In genomic region chr12:25725874-25726273, GRCh38 we compare ENCODE assay signal across 17 cellular contexts.
A peak's percentile ranks its signal among the peaks of the same experiment; 100 is the strongest.
DNase-seq lines count a peak whose midpoint lies in the region; ATAC-seq, FAIRE-seq and TF ChIP-seq lines count a peak whose summit lies in the region.
"Had no signal": no experiment of that assay in that cellular context is flagged by ENCODE, and none has a peak within 500 bp of the region (broad histone marks: within the 10 kb centered on the region; RNA-seq: fewer than 3 reads in every experiment).

No MANE protein-coding gene starts in this region.

- H3K79me2 ChIP-seq in K562 (ENCODE audit: control insufficient read depth, insufficient read depth, low read length): no peaks in the 10 kb centered on the region
- H3K79me2 ChIP-seq: parathyroid adenoma had no signal

- H3K27me3 Mint-ChIP-seq in T-helper 17 cell (no peaks in the 10 kb centered on the region), glutamatergic neuron (ENCODE audit: unreplicated experiment) (no peaks in the 10 kb centered on the region)

- WGBS in K562 (ENCODE audit: insufficient coverage, low coverage, missing lambda C conversion rate): 0% methylated on average over 1 of the region's 1 CpG

- in situ Hi-C loops in K562 (cut with MboI): no loop called here

- no peak overlapping the region for H2AFZ ChIP-seq in K562 (ENCODE audit: low read depth, low read length)
- H2AFZ ChIP-seq: parathyroid adenoma had no signal

- no peak for TF ChIP-seq EP300 in K562 (IDR thresholded peaks at IDR 0.05; ENCODE audit: low read length)

- H3K4me3 ChIP-seq in K562: no peak overlapping the region
- H3K4me3 ChIP-seq: adrenal gland, colonic mucosa, upper lobe of left lung had no signal

- DNase-seq in Right ventricle myocardium superior (no peak), cardiac septum (ENCODE audit: low spot score) (no peak), K562 (ENCODE audit: extremely low read depth in 1 of 4, low spot score in 3 of 4) (no peak), left cardiac atrium (no peak), T-helper 17 cell (no peak), glutamatergic neuron (no peak), posterior cingulate gyrus (no peak), mucosa of gallbladder (ENCODE audit: low spot score) (no peak)
- DNase-seq: activated CD8-positive, alpha-beta memory T cell treated with anti-CD3 and anti-CD28 coated beads for 24 hours; adrenal gland; colonic mucosa; NCI-H1930; NCI-H526 treated with DMSO at 0.1 percent for 48 hours; stimulated activated naive CD4-positive, alpha-beta T cell treated with Interleukin-2 at 50 U/mL for 16 hours; upper lobe of left lung had no signal

- BruUV-seq in K562 (replicated peaks; lab: Mats Ljungman, UMichigan): no TSS peak

- H3K36me3 ChIP-seq in K562 (ENCODE audit: control insufficient read depth, insufficient read depth, low read length): no peaks in the 10 kb centered on the region
- H3K36me3 ChIP-seq: adrenal gland, colonic mucosa, upper lobe of left lung had no signal

- H3K4me3 Mint-ChIP-seq in T-helper 17 cell (no peak overlapping the region), glutamatergic neuron (ENCODE audit: unreplicated experiment) (no peak overlapping the region)

- TF ChIP-seq RAD21 in K562 (CRISPR knock-in tag; conservative IDR thresholded peaks at IDR 0.05 in 1 of 2, IDR thresholded peaks at IDR 0.05 in 1 of 2): no peak

- no peaks in the 10 kb centered on the region for H3K9me1 ChIP-seq in K562 (ENCODE audit: control insufficient read depth, insufficient read depth, low read length)

- no peaks in the 10 kb centered on the region for H3K9me3 ChIP-seq in K562 (replicated peaks; ENCODE audit: control insufficient read depth, insufficient read depth, low read depth, low read length)
- H3K9me3 ChIP-seq in T-helper 17 cell (ENCODE audit: control insufficient read depth, low read length, poor library complexity, severe bottlenecking): no peaks in the 10 kb centered on the region
- H3K9me3 ChIP-seq: adrenal gland, colonic mucosa, upper lobe of left lung had no signal

- TF ChIP-seq CTCF in K562 (IDR thresholded peaks at IDR 0.05 in 2 of 3, conservative IDR thresholded peaks at IDR 0.05 in 1 of 3; ENCODE audit: insufficient read depth in 2 of 3, low read depth in 1 of 3, low read length in 3 of 3) (no peak), glutamatergic neuron (IDR thresholded peaks at IDR 0.05; ENCODE audit: partially characterized antibody, unreplicated experiment) (no peak)

- ATAC-seq in Right ventricle myocardium superior (ENCODE audit: poor library complexity): peak; percentile 90
- ATAC-seq in K562: no peak
- peak; percentile 76 for ATAC-seq in left cardiac atrium
- ATAC-seq in T-helper 17 cell: no peak

- no peak overlapping the region for H3K9ac ChIP-seq in K562 (ENCODE audit: insufficient read depth in 1 of 2, low read depth in 2 of 2, low read length in 2 of 2)
- H3K9ac ChIP-seq: parathyroid adenoma had no signal

- no peak for TF ChIP-seq POLR2A in K562 (conservative IDR thresholded peaks at IDR 0.05)

- H3K4me1 Mint-ChIP-seq in T-helper 17 cell (no peaks in the 10 kb centered on the region), glutamatergic neuron (ENCODE audit: low read depth, unreplicated experiment) (no peaks in the 10 kb centered on the region)

- POLR2A ChIA-PET in K562 (lab: Yijun Ruan, JAX): no interaction called here

- H3K27ac Mint-ChIP-seq in T-helper 17 cell (no peak overlapping the region), glutamatergic neuron (ENCODE audit: unreplicated experiment) (no peak overlapping the region)

- no peaks in the 10 kb centered on the region for H3K9me3 Mint-ChIP-seq in glutamatergic neuron (ENCODE audit: unreplicated experiment)

- no peak overlapping the region for H3K4me2 ChIP-seq in K562 (ENCODE audit: insufficient read depth, low read length)

- intact Hi-C loops in Right ventricle myocardium superior (cut with DNase I) (no loop called here), cardiac septum (cut with DNase I) (loop anchor here (10.0 kb wide), 1 partner anchor 139 kb away; no protein-coding TSS in a partner anchor), K562 (cut with micrococcal nuclease) (no loop called here), left cardiac atrium (cut with DNase I) (no loop called here), posterior cingulate gyrus (cut with DNase I) (no loop called here)

- H3K4me1 ChIP-seq in K562 (replicated peaks in 1 of 2; ENCODE audit: control insufficient read depth in 2 of 2, insufficient read depth in 2 of 2, low read length in 2 of 2): no peaks in the 10 kb centered on the region
- H3K4me1 ChIP-seq: colonic mucosa, parathyroid adenoma, upper lobe of left lung had no signal

- CTCF ChIA-PET in K562 (lab: Yijun Ruan, JAX; ENCODE audit: low intra/inter-chr PET ratio): no interaction called here

- H4K20me1 ChIP-seq in K562 (replicated peaks; ENCODE audit: control insufficient read depth, insufficient read depth, low read length): no peaks in the 10 kb centered on the region

- H3K27ac ChIP-seq in K562 (ENCODE audit: extremely low read depth, low read depth, low read length): no peak overlapping the region
- H3K27ac ChIP-seq: adrenal gland, colonic mucosa, parathyroid adenoma, upper lobe of left lung had no signal

- peaks cover 0 to 7% of the 10 kb centered on the region in 2 experiments; a peak in 2 of 5 replicates for H3K27me3 ChIP-seq in K562 (ENCODE audit: control insufficient read depth in 2 of 2, insufficient read depth in 2 of 2, low read length in 2 of 2)
- H3K27me3 ChIP-seq: adrenal gland, colonic mucosa, upper lobe of left lung had no signal

- H3K36me3 Mint-ChIP-seq in T-helper 17 cell (ENCODE audit: low read depth) (no peaks in the 10 kb centered on the region), glutamatergic neuron (ENCODE audit: unreplicated experiment) (no peaks in the 10 kb centered on the region)

- FAIRE-seq in K562 (lab: Jason Lieb, UNC): no peak
- FAIRE-seq: D721Med had no signal

TF ChIP-seq in K562, 482 proteins besides CTCF, POLR2A, EP300 and RAD21:
- TF ChIP-seq SFPQ (IDR thresholded peaks at IDR 0.05; ENCODE audit: low read depth, low read length): no peak
- TF ChIP-seq CEBPG (CRISPR knock-in tag; IDR thresholded peaks at IDR 0.05): no peak
- TF ChIP-seq CEBPG (tag; conservative IDR thresholded peaks at IDR 0.05 in 1 of 2, IDR thresholded peaks at IDR 0.05 in 1 of 2): peak; percentile 43 to 69
TF ChIP-seq in K562: peak in this region for 1.

Comparison
In these comparisons a context has a peak if more than half of its experiments do, and no peak if none do; other contexts are left out.
1. ATAC-seq: peak in Right ventricle myocardium superior (single experiment) and left cardiac atrium (2 of 2); none in K562 (single experiment) and T-helper 17 cell (single experiment).